ENCODE assay signal across 1 cellular context in genomic region chr11:47257178-47257517, GRCh38.
TF ChIP-seq lines count a peak whose summit lies in the region.

No MANE protein-coding gene starts in this region.

TF ChIP-seq in IMR-90, 13 proteins besides CTCF, POLR2A, EP300 and RAD21 (continued from another document):
- no peak for TF ChIP-seq BHLHE40 (IDR thresholded peaks at IDR 0.05; ENCODE audit: low read depth, low read length)
- no peak for TF ChIP-seq RFX5 (IDR thresholded peaks at IDR 0.05; ENCODE audit: low read depth, low read length)
- no peak for TF ChIP-seq MAZ (IDR thresholded peaks at IDR 0.05; ENCODE audit: borderline replicate concordance, low read depth, low read length)
- TF ChIP-seq RCOR1 (IDR thresholded peaks at IDR 0.05; ENCODE audit: insufficient replicate concordance, low read length), result no peak
- TF ChIP-seq CEBPB (IDR thresholded peaks at IDR 0.05; ENCODE audit: low read depth, low read length), result no peak
